Comparison of ENCODE assay signal across 22 cellular contexts in genomic region chr1:179206817-179207216, GRCh38. TPM values are rescaled to one million over a fixed set of nuclear protein-coding genes. Genes with fewer than 3 reads are reported as not detected.
DNase-seq lines count a peak whose midpoint lies in the region; ATAC-seq, FAIRE-seq and TF ChIP-seq lines count a peak whose summit lies in the region.
"Had no signal": no experiment of that assay in that cellular context is flagged by ENCODE, and none has a peak within 500 bp of the region (broad histone marks: within the 10 kb centered on the region; RNA-seq: fewer than 3 reads in every experiment).

No MANE protein-coding gene starts in this region.

- H3K36me3 Mint-ChIP-seq in mesothelial cell of epicardium (no peaks in the 10 kb centered on the region), osteocyte (ENCODE audit: unreplicated experiment) (peaks cover 2% of the 10 kb centered on the region)
- peaks cover 2 to 9% (median 3%) of the 10 kb centered on the region in 5 donors for H3K36me3 Mint-ChIP-seq in naive thymus-derived CD4-positive, alpha-beta T cell
- peaks cover 0 to 3% (median 2%) of the 10 kb centered on the region in 3 donors for H3K36me3 Mint-ChIP-seq in CD8-positive, alpha-beta memory T cell

- peak overlapping the region; percentile 2; the same call in 1 of the 2 replicates for H3K4me2 ChIP-seq in KMS-11

- H3K4me1 Mint-ChIP-seq in mesothelial cell of epicardium, result peaks cover 26% of the 10 kb centered on the region
- H3K4me1 Mint-ChIP-seq in osteocyte (ENCODE audit: unreplicated experiment), result peaks cover 11% of the 10 kb centered on the region
- H3K4me1 Mint-ChIP-seq in naive thymus-derived CD4-positive, alpha-beta T cell, result peaks cover 9 to 66% (median 50%) of the 10 kb centered on the region in 7 donors
- peaks cover 28 to 54% (median 38%) of the 10 kb centered on the region in 3 donors for H3K4me1 Mint-ChIP-seq in CD8-positive, alpha-beta memory T cell
- H3K4me1 Mint-ChIP-seq: activated naive CD4-positive, alpha-beta T cell treated with anti-CD3 and anti-CD28 coated beads, Interleukin-2, amount 10 ng/mL, durations not matched to agents 7 days and 5 days had no signal

- FAIRE-seq in D721Med (lab: Jason Lieb, UNC), result peak; percentile 41
- FAIRE-seq: frontal cortex had no signal

- intact Hi-C loops in naive thymus-derived CD4-positive, alpha-beta T cell (cut with micrococcal nuclease), result no loop called here

- no peak overlapping the region for H2AFZ ChIP-seq in KMS-11 (ENCODE audit: low read depth)

- H3K27me3 ChIP-seq in KMS-11 (ENCODE audit: insufficient read depth, low read depth), result no peaks in the 10 kb centered on the region
- no peaks in the 10 kb centered on the region for H3K27me3 ChIP-seq in naive thymus-derived CD4-positive, alpha-beta T cell (ENCODE audit: control insufficient read depth in 2 of 2, insufficient read depth in 2 of 2, low read length in 2 of 2)
- H3K27me3 ChIP-seq in CD8-positive, alpha-beta memory T cell (ENCODE audit: insufficient read depth, low read length, poor library complexity, severe bottlenecking), result no peaks in the 10 kb centered on the region
- H3K27me3 ChIP-seq: stomach, upper lobe of right lung had no signal

- H3K79me2 ChIP-seq in KMS-11 (ENCODE audit: insufficient read depth, low read depth), result peaks cover 27% of the 10 kb centered on the region; the same call in 1 of the 2 replicates

- POLR2A ChIA-PET in naive thymus-derived CD4-positive, alpha-beta T cell (lab: Charles Lee), result interaction anchor here (0.6 kb wide), 1 partner anchor 193 kb away, joined by 3 read pairs; no protein-coding TSS in a partner anchor
- POLR2A ChIA-PET in CD8-positive, alpha-beta memory T cell (lab: Charles Lee), result no interaction called here

- H3K27ac ChIP-seq in KMS-11 (no peak overlapping the region), caudate nucleus (ENCODE audit: low read depth, low read length) (peak overlapping the region; percentile 46)
- H3K27ac ChIP-seq in naive thymus-derived CD4-positive, alpha-beta T cell (ENCODE audit: low read depth, low read length), result no peak overlapping the region
- H3K27ac ChIP-seq in CD8-positive, alpha-beta memory T cell (ENCODE audit: low read depth, low read length), result no peak overlapping the region
- H3K27ac ChIP-seq: stomach, upper lobe of right lung had no signal

- ATAC-seq in GM18519 (IDR thresholded peaks at IDR 0.05; ENCODE audit: low FRiP score, unreplicated experiment), result no peak
- ATAC-seq in naive thymus-derived CD4-positive, alpha-beta T cell, result no peak
- ATAC-seq: CD8-positive, alpha-beta T cell; left lobe of liver; mucosa of descending colon; T-cell; upper lobe of right lung had no signal

- H3K27ac Mint-ChIP-seq in mesothelial cell of epicardium (peak overlapping the region; percentile 49), osteocyte (ENCODE audit: unreplicated experiment) (no peak overlapping the region)
- H3K27ac Mint-ChIP-seq in naive thymus-derived CD4-positive, alpha-beta T cell, result peak overlapping the region in 1 of 9 donors; percentile 52
- no peak overlapping the region for H3K27ac Mint-ChIP-seq in CD8-positive, alpha-beta memory T cell
- H3K27ac Mint-ChIP-seq: activated CD4-positive, alpha-beta memory T cell treated with anti-CD3 and anti-CD28 coated beads for 36 hours; activated naive CD4-positive, alpha-beta T cell treated with anti-CD3 and anti-CD28 coated beads, Interleukin-2, amount 10 ng/mL, durations not matched to agents 7 days and 5 days; CD8-positive, alpha-beta T cell; T-cell had no signal

- H3K4me3 Mint-ChIP-seq in mesothelial cell of epicardium (no peak overlapping the region), osteocyte (ENCODE audit: unreplicated experiment) (no peak overlapping the region)
- no peak overlapping the region for H3K4me3 Mint-ChIP-seq in naive thymus-derived CD4-positive, alpha-beta T cell
- no peak overlapping the region for H3K4me3 Mint-ChIP-seq in CD8-positive, alpha-beta memory T cell
- H3K4me3 Mint-ChIP-seq: activated CD4-positive, alpha-beta memory T cell treated with anti-CD3 and anti-CD28 coated beads for 36 hours; activated naive CD4-positive, alpha-beta T cell treated with anti-CD3 and anti-CD28 coated beads, Interleukin-2, amount 10 ng/mL, durations not matched to agents 7 days and 5 days; CD8-positive, alpha-beta T cell; T-cell had no signal

- no peak overlapping the region for H3K9ac ChIP-seq in KMS-11

- H3K36me3 ChIP-seq in KMS-11 (ENCODE audit: insufficient read depth), result no peaks in the 10 kb centered on the region
- no peaks in the 10 kb centered on the region for H3K36me3 ChIP-seq in naive thymus-derived CD4-positive, alpha-beta T cell (ENCODE audit: control insufficient read depth in 2 of 3, insufficient read depth in 3 of 3, low read length in 3 of 3)
- H3K36me3 ChIP-seq in CD8-positive, alpha-beta memory T cell (ENCODE audit: insufficient read depth, low read length), result no peaks in the 10 kb centered on the region
- H3K36me3 ChIP-seq: stomach, upper lobe of right lung had no signal

- DNase-seq in D721Med (ENCODE audit: insufficient read length, low spot score) (no peak), caudate nucleus (lab: John Stamatoyannopoulos, UW) (peak in 1 of 61 donors; percentile 11), mesothelial cell of epicardium (ENCODE audit: low spot score in 2 of 2, unreplicated experiment in 2 of 2) (no peak), osteocyte (ENCODE audit: extremely low spot score, unreplicated experiment) (no peak)
- no peak for DNase-seq in naive thymus-derived CD4-positive, alpha-beta T cell
- no peak for DNase-seq in CD8-positive, alpha-beta memory T cell
- DNase-seq: activated CD4-positive, alpha-beta memory T cell treated with anti-CD3 and anti-CD28 coated beads for 36 hours; activated naive CD4-positive, alpha-beta T cell treated with anti-CD3 and anti-CD28 coated beads, Interleukin-2, amount 10 ng/mL, durations not matched to agents 7 days and 5 days; CD8-positive, alpha-beta T cell; mucosa of descending colon; NCI-H2029 treated with DMSO at 0.1 percent for 48 hours; NCI-H774; RPMI8226; stimulated activated CD4-positive, alpha-beta T cell treated with anti-CD3 and anti-CD28 coated beads, Interleukin-2, amount 100 ng/mL, for 48 hours; stomach; T-cell; upper lobe of right lung had no signal

- H3K27me3 Mint-ChIP-seq in mesothelial cell of epicardium (ENCODE audit: low read depth) (no peaks in the 10 kb centered on the region), osteocyte (ENCODE audit: unreplicated experiment) (no peaks in the 10 kb centered on the region)
- no peaks in the 10 kb centered on the region for H3K27me3 Mint-ChIP-seq in naive thymus-derived CD4-positive, alpha-beta T cell
- no peaks in the 10 kb centered on the region for H3K27me3 Mint-ChIP-seq in CD8-positive, alpha-beta memory T cell
- H3K27me3 Mint-ChIP-seq: activated CD4-positive, alpha-beta memory T cell treated with anti-CD3 and anti-CD28 coated beads for 36 hours; activated naive CD4-positive, alpha-beta T cell treated with anti-CD3 and anti-CD28 coated beads, Interleukin-2, amount 10 ng/mL, durations not matched to agents 7 days and 5 days; T-cell had no signal

- no peak for TF ChIP-seq CTCF in D721Med (IDR thresholded peaks at IDR 0.05; ENCODE audit: insufficient read depth, missing control alignments)
- TF ChIP-seq CTCF in KMS-11 (conservative IDR thresholded peaks at IDR 0.05; ENCODE audit: low read depth, low read length), result no peak
- TF ChIP-seq CTCF in mesothelial cell of epicardium (IDR thresholded peaks at IDR 0.05; ENCODE audit: unreplicated experiment), result no peak
- no peak for TF ChIP-seq CTCF in osteocyte (IDR thresholded peaks at IDR 0.05)

- CTCF ChIA-PET in naive thymus-derived CD4-positive, alpha-beta T cell (lab: Charles Lee), result interaction anchor here (0.6 kb wide), 1 partner anchor 122 kb away, joined by 4 read pairs; no protein-coding TSS in a partner anchor
- CTCF ChIA-PET in CD8-positive, alpha-beta memory T cell (lab: Charles Lee), result no interaction called here

- H3K4me1 ChIP-seq in KMS-11 (ENCODE audit: low read depth, poor library complexity, severe bottlenecking), result peaks cover 21% of the 10 kb centered on the region
- peaks cover 0 to 5% of the 10 kb centered on the region in 2 donors for H3K4me1 ChIP-seq in naive thymus-derived CD4-positive, alpha-beta T cell (ENCODE audit: control insufficient read depth in 2 of 2, insufficient read depth in 2 of 2, low read length in 2 of 2)
- no peaks in the 10 kb centered on the region for H3K4me1 ChIP-seq in CD8-positive, alpha-beta memory T cell (ENCODE audit: insufficient read depth, low read length)
- H3K4me1 ChIP-seq: upper lobe of right lung had no signal

- H3K9me3 Mint-ChIP-seq in mesothelial cell of epicardium (no peaks in the 10 kb centered on the region), osteocyte (ENCODE audit: unreplicated experiment) (no peaks in the 10 kb centered on the region)
- H3K9me3 Mint-ChIP-seq in naive thymus-derived CD4-positive, alpha-beta T cell, result no peaks in the 10 kb centered on the region
- no peaks in the 10 kb centered on the region for H3K9me3 Mint-ChIP-seq in CD8-positive, alpha-beta memory T cell
- H3K9me3 Mint-ChIP-seq: CD8-positive, alpha-beta T cell; T-cell had no signal

- H3K9me3 ChIP-seq in naive thymus-derived CD4-positive, alpha-beta T cell (ENCODE audit: control insufficient read depth in 2 of 3, low read length in 3 of 3), result no peaks in the 10 kb centered on the region
- H3K9me3 ChIP-seq in CD8-positive, alpha-beta memory T cell (ENCODE audit: low read length), result no peaks in the 10 kb centered on the region
- H3K9me3 ChIP-seq: mucosa of descending colon, stomach, upper lobe of right lung had no signal

- no peak overlapping the region for H3K4me3 ChIP-seq in KMS-11 (IDR thresholded peaks at IDR 0.05; ENCODE audit: insufficient read depth, low read depth, low read length)
- no peak overlapping the region for H3K4me3 ChIP-seq in naive thymus-derived CD4-positive, alpha-beta T cell (ENCODE audit: low read length)
- H3K4me3 ChIP-seq in CD8-positive, alpha-beta memory T cell (ENCODE audit: low read length), result no peak overlapping the region
- H3K4me3 ChIP-seq: coronary artery, mucosa of descending colon, stomach, upper lobe of right lung had no signal

- H4K20me1 ChIP-seq in KMS-11 (ENCODE audit: insufficient read depth), result 0 out of 2 replicates have a peak, but pooled peaks cover 4% of the 10 kb centered on the region

RNA-seq across cellular contexts. Expression of gene ABL2, which starts 22.7 kb away (rescaled TPM):
- 22.5 to 23.7 TPM (median 22.7 TPM) in 3 replicates for total RNA-seq in mesothelial cell of epicardium
- total RNA-seq in osteocyte, result 33.7 and 36.3 TPM in 2 replicates
- total RNA-seq in naive thymus-derived CD4-positive, alpha-beta T cell, result 10 to 100 TPM; 10.3 to 20.1 (median 18.6) TPM
- polyA plus RNA-seq in naive thymus-derived CD4-positive, alpha-beta T cell, result 1 to 10 TPM; 1.9 to 2.0 TPM
- 1 to 10 TPM; 6.7 to 7.2 TPM for total RNA-seq in CD8-positive, alpha-beta memory T cell
- 1.4 TPM for polyA plus RNA-seq in CD8-positive, alpha-beta memory T cell
